22 cellular contexts compared by ENCODE assay signal in genomic region chr15:61393524-61393923, GRCh38.
"Had no signal": no experiment of that assay in that cellular context is flagged by ENCODE, and none has a peak within 500 bp of the region (broad histone marks: within the 10 kb centered on the region; RNA-seq: fewer than 3 reads in every experiment).

No MANE protein-coding gene starts in this region.

- H3K4me3 ChIP-seq: lower lobe of right lung, right atrium auricular region, smooth muscle cell, stomach, thyroid gland, uterus had no signal

- ATAC-seq: activated naive CD8-positive, alpha-beta T cell treated with anti-CD3 and anti-CD28 coated beads, Interleukin-2, amount 50 U/mL, for 24 hours; activated T-cell treated with anti-CD3 and anti-CD28 coated beads, Interleukin-2, amount 50 U/mL, for 4 hours; esophagus mucosa; lower lobe of right lung; SK-N-SH treated with all-trans-retinoic acid at 6 μM for 48 hours had no signal

- H3K9me3 ChIP-seq: ascending aorta, lower lobe of right lung, right atrium auricular region, stomach, thyroid gland, uterus had no signal

- H3K27ac ChIP-seq: lower lobe of right lung, right atrium auricular region, stomach had no signal

- H3K36me3 ChIP-seq: ascending aorta, lower lobe of right lung, right atrium auricular region, stomach, thyroid gland, uterus had no signal

- H3K4me1 ChIP-seq: ascending aorta, lower lobe of right lung, right atrium auricular region, stomach, uterus had no signal

- DNase-seq: activated CD4-positive, alpha-beta T cell treated with anti-CD3 and anti-CD28 coated beads, Interleukin-2, amount 10 ng/mL, durations not matched to agents 7 days and 5 days; activated CD8-positive, alpha-beta memory T cell treated with anti-CD3 and anti-CD28 coated beads, Interleukin-2, amount 50 U/mL, for 4 hours; activated effector memory CD4-positive, alpha-beta T cell treated with Interleukin-2 at 50 U/mL for 16 hours; activated naive CD4-positive, alpha-beta T cell treated with anti-CD3 and anti-CD28 coated beads, Interleukin-2, amount 10 ng/mL, durations not matched to agents 7 days and 5 days; activated naive CD8-positive, alpha-beta T cell treated with anti-CD3 and anti-CD28 coated beads, Interleukin-2, amount 50 U/mL, for 24 hours; activated T-cell treated with anti-CD3 and anti-CD28 coated beads, Interleukin-2, amount 50 U/mL, for 4 hours; cerebellar nuclear complex; effector CD8-positive, alpha-beta T cell; glutamatergic neuron; left cardiac atrium; lower lobe of right lung; stimulated activated CD4-positive, alpha-beta T cell treated with anti-CD3 and anti-CD28 coated beads, Interleukin-4, amount 100 ng/mL, for 1 hour; stomach; T-helper 1 cell; T-helper 9 cell; uterus had no signal

- H3K27me3 ChIP-seq: ascending aorta, right atrium auricular region, stomach, thyroid gland, uterus had no signal
